In the genomic region with DNA sequence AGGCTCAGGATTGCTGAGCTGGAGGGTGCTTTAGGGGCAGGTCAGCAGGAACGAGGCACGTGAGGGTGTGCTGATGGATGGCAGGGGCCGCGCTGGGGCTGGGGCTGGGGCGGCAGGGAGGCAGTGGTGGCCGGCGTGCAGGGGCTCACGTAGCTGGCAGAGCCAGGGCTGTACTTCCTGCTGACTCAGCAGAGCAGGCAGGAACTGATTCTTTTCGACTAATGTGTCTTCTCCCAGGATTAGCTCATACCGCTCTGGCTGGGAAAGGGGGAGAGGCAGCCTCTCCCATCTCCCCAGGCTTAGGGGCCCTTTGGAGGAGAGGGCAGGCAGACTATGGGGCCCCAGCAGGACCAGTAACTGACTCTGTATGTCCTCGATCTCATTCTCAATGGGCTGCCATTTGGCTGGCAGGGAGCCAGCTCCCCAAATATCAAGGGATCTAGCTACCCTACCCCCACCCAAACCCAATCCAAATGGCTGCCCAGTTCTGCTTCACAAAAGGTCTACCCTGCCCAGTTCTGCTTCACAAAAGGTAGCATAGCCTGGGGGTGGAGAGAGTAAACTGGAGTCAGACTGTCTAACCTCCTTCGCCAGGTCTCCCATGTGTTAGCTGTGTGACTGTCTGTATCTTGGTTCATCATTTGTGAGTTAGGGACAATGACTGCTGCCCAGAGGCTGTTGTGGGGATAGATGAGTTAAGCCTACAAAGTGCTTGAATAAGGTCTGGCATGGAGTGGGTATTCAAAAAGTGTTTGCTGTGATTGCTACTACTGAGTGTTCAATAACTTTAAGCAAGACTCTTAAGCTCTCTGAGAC, we compare ENCODE assay signal across 9 cellular contexts.
A peak's percentile ranks its signal among the peaks of the same experiment; 100 is the strongest.
DNase-seq lines count a peak whose midpoint lies in the region; ATAC-seq lines count a peak whose summit lies in the region.
"Had no signal": no experiment of that assay in that cellular context is flagged by ENCODE, and none has a peak within 500 bp of the region (broad histone marks: within the 10 kb centered on the region; RNA-seq: fewer than 3 reads in every experiment).

No MANE protein-coding gene starts in this region.

- H3K36me3 Mint-ChIP-seq in activated T-helper 1 cell treated with anti-CD3 and anti-CD28 coated beads, Interleukin-12 subunit alpha, Interleukin-12 subunit beta, Interleukin-2, Interleukin-4 antibody, amounts not matched to agents 30 ng/mL and 10 ng/mL and 1 ng/mL, durations not matched to agents 14 hours and 24 hours and 36 hours (ENCODE audit: low read depth), result peaks cover 4% of the 10 kb centered on the region

- peaks cover 21% of the 10 kb centered on the region for H3K4me1 Mint-ChIP-seq in activated T-helper 1 cell treated with anti-CD3 and anti-CD28 coated beads, Interleukin-12 subunit alpha, Interleukin-12 subunit beta, Interleukin-2, Interleukin-4 antibody, amounts not matched to agents 30 ng/mL and 10 ng/mL and 1 ng/mL, durations not matched to agents 14 hours and 24 hours and 36 hours (ENCODE audit: low read depth)

- intact Hi-C loops in activated T-helper 1 cell treated with anti-CD3 and anti-CD28 coated beads, Interleukin-12 subunit alpha, Interleukin-12 subunit beta, Interleukin-2, Interleukin-4 antibody, amounts not matched to agents 30 ng/mL and 10 ng/mL and 1 ng/mL, durations not matched to agents 14 hours and 24 hours and 36 hours (cut with micrococcal nuclease), result no loop called here

- H3K9me3 Mint-ChIP-seq in activated T-helper 1 cell treated with anti-CD3 and anti-CD28 coated beads, Interleukin-12 subunit alpha, Interleukin-12 subunit beta, Interleukin-2, Interleukin-4 antibody, amounts not matched to agents 30 ng/mL and 10 ng/mL and 1 ng/mL, durations not matched to agents 14 hours and 24 hours and 36 hours, result no peaks in the 10 kb centered on the region

- no peaks in the 10 kb centered on the region for H3K27me3 Mint-ChIP-seq in activated T-helper 1 cell treated with anti-CD3 and anti-CD28 coated beads, Interleukin-12 subunit alpha, Interleukin-12 subunit beta, Interleukin-2, Interleukin-4 antibody, amounts not matched to agents 30 ng/mL and 10 ng/mL and 1 ng/mL, durations not matched to agents 14 hours and 24 hours and 36 hours (ENCODE audit: insufficient read depth)

- peak overlapping the region; percentile 31 for H3K27ac Mint-ChIP-seq in activated T-helper 1 cell treated with anti-CD3 and anti-CD28 coated beads, Interleukin-12 subunit alpha, Interleukin-12 subunit beta, Interleukin-2, Interleukin-4 antibody, amounts not matched to agents 30 ng/mL and 10 ng/mL and 1 ng/mL, durations not matched to agents 14 hours and 24 hours and 36 hours

- peak overlapping the region; percentile 17 for H3K4me3 Mint-ChIP-seq in activated T-helper 1 cell treated with anti-CD3 and anti-CD28 coated beads, Interleukin-12 subunit alpha, Interleukin-12 subunit beta, Interleukin-2, Interleukin-4 antibody, amounts not matched to agents 30 ng/mL and 10 ng/mL and 1 ng/mL, durations not matched to agents 14 hours and 24 hours and 36 hours

- ATAC-seq in left lobe of liver (peak; percentile 33), HG03520 (IDR thresholded peaks at IDR 0.05; ENCODE audit: unreplicated experiment) (no peak), GM21619 (IDR thresholded peaks at IDR 0.05; ENCODE audit: unreplicated experiment) (no peak), HG03457 (IDR thresholded peaks at IDR 0.05; ENCODE audit: unreplicated experiment) (no peak)

- DNase-seq in AG08395 (ENCODE audit: low spot score) (peak; percentile 47), HPDE6-E6E7 (ENCODE audit: extremely low spot score) (peak; percentile 69), left lobe of liver (ENCODE audit: low spot score) (no peak), germinal center (ENCODE audit: low spot score) (no peak)
- DNase-seq in activated T-helper 1 cell treated with anti-CD3 and anti-CD28 coated beads, Interleukin-12 subunit alpha, Interleukin-12 subunit beta, Interleukin-2, Interleukin-4 antibody, amounts not matched to agents 30 ng/mL and 10 ng/mL and 1 ng/mL, durations not matched to agents 14 hours and 24 hours and 36 hours (ENCODE audit: low spot score), result peak; percentile 11
- DNase-seq: testis had no signal

Comparison
In these comparisons a context has a peak if more than half of its experiments do, and no peak if none do; other contexts are left out.
1. DNase-seq: peak in AG08395 (single experiment), HPDE6-E6E7 (single experiment) and activated T-helper 1 cell treated with anti-CD3 and anti-CD28 coated beads, Interleukin-12 subunit alpha, Interleukin-12 subunit beta, Interleukin-2, Interleukin-4 antibody, amounts not matched to agents 30 ng/mL and 10 ng/mL and 1 ng/mL, durations not matched to agents 14 hours and 24 hours and 36 hours (single experiment); none in left lobe of liver (single experiment) and germinal center (single experiment).